Comparison of ENCODE assay signal across 9 cellular contexts in genomic region chr13:45367995-45368394, GRCh38. TPM values are rescaled to one million over a fixed set of nuclear protein-coding genes. Genes with fewer than 3 reads are reported as not detected.
DNase-seq lines count a peak whose midpoint lies in the region; ATAC-seq and TF ChIP-seq lines count a peak whose summit lies in the region.
"Had no signal": no experiment of that assay in that cellular context is flagged by ENCODE, and none has a peak within 500 bp of the region (broad histone marks: within the 10 kb centered on the region; RNA-seq: fewer than 3 reads in every experiment).

No MANE protein-coding gene starts in this region.

- H3K4me3 ChIP-seq in left lung: no peak overlapping the region
- H3K4me3 ChIP-seq: A549 had no signal

- H3K9me3 Mint-ChIP-seq in stimulated activated naive B cell treated with anti-CD40 and anti-IgM and Interleukin-4, amounts not matched to agents 10 μg/mL and 1 μg/mL and 100 μg/mL, for 72 hours: peaks cover 6 to 9% of the 10 kb centered on the region in 2 donors

- no peak for TF ChIP-seq CTCF in left lung (IDR thresholded peaks at IDR 0.05)

- H3K9me3 ChIP-seq in left lung: no peaks in the 10 kb centered on the region
- H3K9me3 ChIP-seq: A549 had no signal

- H3K27ac ChIP-seq in epithelial cell of prostate: peak overlapping the region; percentile 100
- peak overlapping the region in 1 of 2 donors; percentile 34 for H3K27ac ChIP-seq in left lung

- ATAC-seq in stimulated activated naive B cell treated with anti-CD40 and anti-IgM and Interleukin-4, amounts not matched to agents 10 μg/mL and 1 μg/mL and 100 μg/mL, for 72 hours (replicated peaks): no peak
- ATAC-seq in Right ventricle myocardium inferior (no peak), left lung (no peak)

- peaks cover 0 to 28% of the 10 kb centered on the region in 2 donors for H3K4me1 ChIP-seq in left lung

- peak overlapping the region; percentile 7 for H3K27ac Mint-ChIP-seq in stimulated activated naive B cell treated with anti-CD40 and anti-IgM and Interleukin-4, amounts not matched to agents 10 μg/mL and 1 μg/mL and 100 μg/mL, for 72 hours

- no peaks in the 10 kb centered on the region for H3K27me3 Mint-ChIP-seq in stimulated activated naive B cell treated with anti-CD40 and anti-IgM and Interleukin-4, amounts not matched to agents 10 μg/mL and 1 μg/mL and 100 μg/mL, for 72 hours

- peaks cover 17 to 35% of the 10 kb centered on the region in 2 donors for H3K4me1 Mint-ChIP-seq in stimulated activated naive B cell treated with anti-CD40 and anti-IgM and Interleukin-4, amounts not matched to agents 10 μg/mL and 1 μg/mL and 100 μg/mL, for 72 hours

- no peaks in the 10 kb centered on the region for H3K27me3 ChIP-seq in left lung

- peaks cover 25 to 33% of the 10 kb centered on the region in 2 donors for H3K36me3 Mint-ChIP-seq in stimulated activated naive B cell treated with anti-CD40 and anti-IgM and Interleukin-4, amounts not matched to agents 10 μg/mL and 1 μg/mL and 100 μg/mL, for 72 hours

- intact Hi-C loops in Right ventricle myocardium inferior (cut with DNase I) (no loop called here), left lung (cut with DNase I) (no loop called here)

- H3K4me3 Mint-ChIP-seq in stimulated activated naive B cell treated with anti-CD40 and anti-IgM and Interleukin-4, amounts not matched to agents 10 μg/mL and 1 μg/mL and 100 μg/mL, for 72 hours: peak overlapping the region in 1 of 2 donors; percentile 1

- H3K36me3 ChIP-seq in left lung: no peaks in the 10 kb centered on the region

- peak; percentile 39 for DNase-seq in activated CD4-positive, alpha-beta T cell treated with anti-CD3 and anti-CD28 coated beads for 48 hours
- no peak for DNase-seq in activated CD4-positive, alpha-beta T cell treated with anti-CD3 and anti-CD28 coated beads, Interleukin-2, amount 50 U/mL, for 1 hour
- DNase-seq in activated CD4-positive, alpha-beta T cell treated with anti-CD3 and anti-CD28 coated beads, Interleukin-2, amount 50 U/mL, for 48 hours: peak; percentile 34 to 38
- DNase-seq in epithelial cell of prostate (ENCODE audit: low read depth, low spot score): peak; percentile 36
- no peak for DNase-seq in stimulated activated naive B cell treated with anti-CD40 and anti-IgM and Interleukin-4, amounts not matched to agents 10 μg/mL and 1 μg/mL and 100 μg/mL, for 72 hours
- DNase-seq in Right ventricle myocardium inferior (ENCODE audit: missing footprints): no peak
- no peak for DNase-seq in mesenteric fat pad (ENCODE audit: low spot score)
- no peak for DNase-seq in left lung

RNA-seq across cellular contexts. Expression of gene TPT1, which starts 27.0 kb away (rescaled TPM):
- total RNA-seq in Right ventricle myocardium inferior (4,733 TPM), mesenteric fat pad (3,722 TPM), left lung (1,000 to 10,000 TPM; 3,460 to 5,041 TPM)

RNA-seq across cellular contexts. Expression of gene SLC25A30, which starts 50.2 kb away (rescaled TPM):
- 150 TPM for total RNA-seq in Right ventricle myocardium inferior
- 30.5 TPM for total RNA-seq in mesenteric fat pad
- 10 to 100 TPM; 20.9 to 25.1 TPM for total RNA-seq in left lung

Comparison
In these comparisons a context has a peak if more than half of its experiments do, and no peak if none do; other contexts are left out.
1. DNase-seq: peak in activated CD4-positive, alpha-beta T cell treated with anti-CD3 and anti-CD28 coated beads for 48 hours (single experiment), activated CD4-positive, alpha-beta T cell treated with anti-CD3 and anti-CD28 coated beads, Interleukin-2, amount 50 U/mL, for 48 hours (2 of 2) and epithelial cell of prostate (single experiment); none in activated CD4-positive, alpha-beta T cell treated with anti-CD3 and anti-CD28 coated beads, Interleukin-2, amount 50 U/mL, for 1 hour (single experiment), stimulated activated naive B cell treated with anti-CD40 and anti-IgM and Interleukin-4, amounts not matched to agents 10 μg/mL and 1 μg/mL and 100 μg/mL, for 72 hours (single experiment), Right ventricle myocardium inferior (single experiment), mesenteric fat pad (single experiment) and left lung (0 of 2).